ENCODE assay signal across 8 cellular contexts in genomic region chr15:78762386-78762961, GRCh38. TPM values are rescaled to one million over a fixed set of nuclear protein-coding genes. Genes with fewer than 3 reads are reported as not detected.
DNase-seq lines count a peak whose midpoint lies in the region; ATAC-seq and TF ChIP-seq lines count a peak whose summit lies in the region.
"Not testable (repeated sequence)": the region's sequence is repeated elsewhere in the genome, so short reads cannot be mapped to it uniquely, and the experiment has no call there.

No MANE protein-coding gene starts in this region.

- peak overlapping the region; percentile 99 for H3K27ac ChIP-seq in KOPT-K1 (ENCODE audit: low read depth, low read length, poor library complexity, severe bottlenecking)
- H3K27ac ChIP-seq in mesenchymal stem cell (ENCODE audit: low read length, poor library complexity, severe bottlenecking); ovary: not testable (repeated sequence)

- H2BK15ac ChIP-seq in mesenchymal stem cell (ENCODE audit: low read depth, poor library complexity, severe bottlenecking) = not testable (repeated sequence)

- H3K9me3 Mint-ChIP-seq in activated CD4-positive, alpha-beta T cell treated with anti-CD3 and anti-CD28 coated beads, Interleukin-2, amount 10 ng/mL, durations not matched to agents 24 days and 14 days; activated T-helper 1 cell treated with anti-CD3 and anti-CD28 coated beads, Interleukin-12 subunit alpha, Interleukin-12 subunit beta, Interleukin-2, Interleukin-4 antibody, amounts not matched to agents 30 ng/mL and 10 ng/mL and 1 ng/mL, durations not matched to agents 14 hours and 24 hours and 36 hours; activated naive CD8-positive, alpha-beta T cell treated with anti-CD3 and anti-CD28 coated beads, Interleukin-2, amount 50 U/mL, for 24 hours; stimulated activated naive CD8-positive, alpha-beta T cell treated with anti-CD3 and anti-CD28 coated beads, Interleukin-15, amount 100 ng/mL, for 72 hours: not testable (repeated sequence)

- 98% methylated on average over 15 of the region's 25 CpGs for WGBS in mesenchymal stem cell
- WGBS in ovary, 3 donors = 83 to 86% (median 83%) methylated on average over 18 to 23 of the region's 25 CpGs

- intact Hi-C loops in activated CD4-positive, alpha-beta T cell treated with anti-CD3 and anti-CD28 coated beads, Interleukin-2, amount 10 ng/mL, durations not matched to agents 24 days and 14 days (cut with micrococcal nuclease); activated T-helper 1 cell treated with anti-CD3 and anti-CD28 coated beads, Interleukin-12 subunit alpha, Interleukin-12 subunit beta, Interleukin-2, Interleukin-4 antibody, amounts not matched to agents 30 ng/mL and 10 ng/mL and 1 ng/mL, durations not matched to agents 14 hours and 24 hours and 36 hours (cut with micrococcal nuclease); left ventricle myocardium superior (cut with micrococcal nuclease): not testable (repeated sequence)
- intact Hi-C loops in ovary (cut with DNase I) = loop anchor here in 1 of 4 donors (5.0 kb wide), 1 partner anchor 50 kb away; the partner anchor contains the start of gene ADAMTS7

- not testable (repeated sequence) for H2BK120ac ChIP-seq in mesenchymal stem cell (ENCODE audit: low read depth, low read length)

- not testable (repeated sequence) for H3K18ac ChIP-seq in mesenchymal stem cell (ENCODE audit: low read depth in 1 of 2, low read length in 2 of 2)

- not testable (repeated sequence) for H2BK5ac ChIP-seq in mesenchymal stem cell (ENCODE audit: low read depth, low read length, poor library complexity, severe bottlenecking)

- not testable (repeated sequence) for H3K36me3 Mint-ChIP-seq in activated CD4-positive, alpha-beta T cell treated with anti-CD3 and anti-CD28 coated beads, Interleukin-2, amount 10 ng/mL, durations not matched to agents 24 days and 14 days (ENCODE audit: low read depth); activated T-helper 1 cell treated with anti-CD3 and anti-CD28 coated beads, Interleukin-12 subunit alpha, Interleukin-12 subunit beta, Interleukin-2, Interleukin-4 antibody, amounts not matched to agents 30 ng/mL and 10 ng/mL and 1 ng/mL, durations not matched to agents 14 hours and 24 hours and 36 hours (ENCODE audit: low read depth); activated naive CD8-positive, alpha-beta T cell treated with anti-CD3 and anti-CD28 coated beads, Interleukin-2, amount 50 U/mL, for 24 hours (ENCODE audit: low read depth)

- H2AFZ ChIP-seq in mesenchymal stem cell (ENCODE audit: low read depth, low read length) = not testable (repeated sequence)

- not testable (repeated sequence) for H4K91ac ChIP-seq in mesenchymal stem cell (ENCODE audit: low read length)

- not testable (repeated sequence) for H3K36me3 ChIP-seq in KOPT-K1 (ENCODE audit: insufficient read depth, low read length); ovary
- H3K36me3 ChIP-seq in mesenchymal stem cell (ENCODE audit: control insufficient read depth in 1 of 2, insufficient read depth in 2 of 2, low read depth in 1 of 2, low read length in 2 of 2) = peaks cover 0 to 17% of the 10 kb centered on the region in 2 experiments

- H3K27me3 Mint-ChIP-seq in activated CD4-positive, alpha-beta T cell treated with anti-CD3 and anti-CD28 coated beads, Interleukin-2, amount 10 ng/mL, durations not matched to agents 24 days and 14 days; activated T-helper 1 cell treated with anti-CD3 and anti-CD28 coated beads, Interleukin-12 subunit alpha, Interleukin-12 subunit beta, Interleukin-2, Interleukin-4 antibody, amounts not matched to agents 30 ng/mL and 10 ng/mL and 1 ng/mL, durations not matched to agents 14 hours and 24 hours and 36 hours (ENCODE audit: insufficient read depth); activated naive CD8-positive, alpha-beta T cell treated with anti-CD3 and anti-CD28 coated beads, Interleukin-2, amount 50 U/mL, for 24 hours; stimulated activated naive CD8-positive, alpha-beta T cell treated with anti-CD3 and anti-CD28 coated beads, Interleukin-15, amount 100 ng/mL, for 72 hours: not testable (repeated sequence)

- H3K4me1 Mint-ChIP-seq in activated CD4-positive, alpha-beta T cell treated with anti-CD3 and anti-CD28 coated beads, Interleukin-2, amount 10 ng/mL, durations not matched to agents 24 days and 14 days = peaks cover 17% of the 10 kb centered on the region
- peaks cover 12% of the 10 kb centered on the region for H3K4me1 Mint-ChIP-seq in activated T-helper 1 cell treated with anti-CD3 and anti-CD28 coated beads, Interleukin-12 subunit alpha, Interleukin-12 subunit beta, Interleukin-2, Interleukin-4 antibody, amounts not matched to agents 30 ng/mL and 10 ng/mL and 1 ng/mL, durations not matched to agents 14 hours and 24 hours and 36 hours (ENCODE audit: low read depth)
- H3K4me1 Mint-ChIP-seq in activated naive CD8-positive, alpha-beta T cell treated with anti-CD3 and anti-CD28 coated beads, Interleukin-2, amount 50 U/mL, for 24 hours = peaks cover 41% of the 10 kb centered on the region
- peaks cover 46% of the 10 kb centered on the region for H3K4me1 Mint-ChIP-seq in stimulated activated naive CD8-positive, alpha-beta T cell treated with anti-CD3 and anti-CD28 coated beads, Interleukin-15, amount 100 ng/mL, for 72 hours

- not testable (repeated sequence) for TF ChIP-seq EP300 in ovary (IDR thresholded peaks at IDR 0.05)

- TF ChIP-seq POLR2A in ovary (IDR thresholded peaks at IDR 0.05) = not testable (repeated sequence)

- not testable (repeated sequence) for TF ChIP-seq CTCF in ovary (IDR thresholded peaks at IDR 0.05)

- not testable (repeated sequence) for H2AK5ac ChIP-seq in mesenchymal stem cell (ENCODE audit: low read length, severe bottlenecking)

- not testable (repeated sequence) for H3K27me3 ChIP-seq in mesenchymal stem cell (ENCODE audit: control insufficient read depth in 1 of 2, insufficient read depth in 1 of 2, low read length in 2 of 2); ovary

- H3K4me1 ChIP-seq in mesenchymal stem cell (ENCODE audit: control insufficient read depth, insufficient read depth, low read depth, low read length) = peaks cover 42% of the 10 kb centered on the region
- peaks cover 19% of the 10 kb centered on the region for H3K4me1 ChIP-seq in ovary (ENCODE audit: insufficient read depth)

- H3K4me2 ChIP-seq in mesenchymal stem cell (ENCODE audit: low read length, poor library complexity, severe bottlenecking) = not testable (repeated sequence)

- not testable (repeated sequence) for H3K79me1 ChIP-seq in mesenchymal stem cell (replicated peaks; ENCODE audit: low read length, poor library complexity, severe bottlenecking)

- H3K4me3 ChIP-seq in mesenchymal stem cell (ENCODE audit: insufficient read depth in 1 of 2, low read depth in 1 of 2, low read length in 2 of 2); ovary: not testable (repeated sequence)

- not testable (repeated sequence) for H3K23ac ChIP-seq in mesenchymal stem cell (ENCODE audit: low read length in 2 of 2)

- peak overlapping the region; percentile 49 for H4K8ac ChIP-seq in mesenchymal stem cell (ENCODE audit: low read length)

- H3K14ac ChIP-seq in mesenchymal stem cell (ENCODE audit: low read length in 2 of 2) = not testable (repeated sequence)

- ATAC-seq in activated naive CD8-positive, alpha-beta T cell treated with anti-CD3 and anti-CD28 coated beads, Interleukin-2, amount 50 U/mL, for 24 hours; left ventricle myocardium superior; stimulated activated naive CD8-positive, alpha-beta T cell treated with anti-CD3 and anti-CD28 coated beads, Interleukin-15, amount 100 ng/mL, for 72 hours: not testable (repeated sequence)

- H3K4ac ChIP-seq in mesenchymal stem cell (ENCODE audit: low read depth in 1 of 2, low read length in 2 of 2) = not testable (repeated sequence)

- not testable (repeated sequence) for H3K4me3 Mint-ChIP-seq in activated CD4-positive, alpha-beta T cell treated with anti-CD3 and anti-CD28 coated beads, Interleukin-2, amount 10 ng/mL, durations not matched to agents 24 days and 14 days; activated T-helper 1 cell treated with anti-CD3 and anti-CD28 coated beads, Interleukin-12 subunit alpha, Interleukin-12 subunit beta, Interleukin-2, Interleukin-4 antibody, amounts not matched to agents 30 ng/mL and 10 ng/mL and 1 ng/mL, durations not matched to agents 14 hours and 24 hours and 36 hours; activated naive CD8-positive, alpha-beta T cell treated with anti-CD3 and anti-CD28 coated beads, Interleukin-2, amount 50 U/mL, for 24 hours; stimulated activated naive CD8-positive, alpha-beta T cell treated with anti-CD3 and anti-CD28 coated beads, Interleukin-15, amount 100 ng/mL, for 72 hours

- H3K9me3 ChIP-seq in KOPT-K1 (ENCODE audit: insufficient read depth, low read length, poor library complexity, severe bottlenecking); mesenchymal stem cell (ENCODE audit: control insufficient read depth, low read length); ovary: not testable (repeated sequence)

- peak overlapping the region; percentile 91 for H3K27ac Mint-ChIP-seq in activated CD4-positive, alpha-beta T cell treated with anti-CD3 and anti-CD28 coated beads, Interleukin-2, amount 10 ng/mL, durations not matched to agents 24 days and 14 days
- peak overlapping the region; percentile 89 for H3K27ac Mint-ChIP-seq in activated T-helper 1 cell treated with anti-CD3 and anti-CD28 coated beads, Interleukin-12 subunit alpha, Interleukin-12 subunit beta, Interleukin-2, Interleukin-4 antibody, amounts not matched to agents 30 ng/mL and 10 ng/mL and 1 ng/mL, durations not matched to agents 14 hours and 24 hours and 36 hours
- peak overlapping the region; percentile 90 for H3K27ac Mint-ChIP-seq in activated naive CD8-positive, alpha-beta T cell treated with anti-CD3 and anti-CD28 coated beads, Interleukin-2, amount 50 U/mL, for 24 hours
- peak overlapping the region; percentile 95 to 98 for H3K27ac Mint-ChIP-seq in stimulated activated naive CD8-positive, alpha-beta T cell treated with anti-CD3 and anti-CD28 coated beads, Interleukin-15, amount 100 ng/mL, for 72 hours

- H3K9ac ChIP-seq in mesenchymal stem cell (ENCODE audit: low read length) = not testable (repeated sequence)

- not testable (repeated sequence) for H2BK12ac ChIP-seq in mesenchymal stem cell (ENCODE audit: low read length in 2 of 2)

- not testable (repeated sequence) for DNase-seq in activated CD4-positive, alpha-beta T cell treated with anti-CD3 and anti-CD28 coated beads, Interleukin-2, amount 10 ng/mL, durations not matched to agents 24 days and 14 days; activated T-helper 1 cell treated with anti-CD3 and anti-CD28 coated beads, Interleukin-12 subunit alpha, Interleukin-12 subunit beta, Interleukin-2, Interleukin-4 antibody, amounts not matched to agents 30 ng/mL and 10 ng/mL and 1 ng/mL, durations not matched to agents 14 hours and 24 hours and 36 hours (ENCODE audit: low spot score); activated naive CD8-positive, alpha-beta T cell treated with anti-CD3 and anti-CD28 coated beads, Interleukin-2, amount 50 U/mL, for 24 hours; mesenchymal stem cell
- DNase-seq in left ventricle myocardium superior (peak; percentile 15), ovary (peak in 3 of 5 donors; percentile 15 to 31 (median 21))
- peak in 1 of 2 donors; percentile 14 for DNase-seq in stimulated activated naive CD8-positive, alpha-beta T cell treated with anti-CD3 and anti-CD28 coated beads, Interleukin-15, amount 100 ng/mL, for 72 hours

RNA-seq across cellular contexts. Expression of gene ADAMTS7, which starts 48.8 kb away (rescaled TPM):
- total RNA-seq in activated CD4-positive, alpha-beta T cell treated with anti-CD3 and anti-CD28 coated beads, Interleukin-2, amount 10 ng/mL, durations not matched to agents 24 days and 14 days = 1.3 TPM in 2 replicates
- 0.39 and 0.47 TPM in 2 replicates for total RNA-seq in activated T-helper 1 cell treated with anti-CD3 and anti-CD28 coated beads, Interleukin-12 subunit alpha, Interleukin-12 subunit beta, Interleukin-2, Interleukin-4 antibody, amounts not matched to agents 30 ng/mL and 10 ng/mL and 1 ng/mL, durations not matched to agents 14 hours and 24 hours and 36 hours
- 37.9 TPM for total RNA-seq in left ventricle myocardium superior
- polyA plus RNA-seq in mesenchymal stem cell (2013, experiment 1 of 2) = 14.1 TPM
- 13.0 TPM for polyA plus RNA-seq in mesenchymal stem cell (2013, experiment 2 of 2)
- total RNA-seq in ovary = 10 to 100 TPM in 3 of 7 donors, 1 to 10 TPM in 4; 3.5 to 16.5 (median 8.8) TPM
- 1 to 10 TPM; 2.1 to 7.6 TPM for polyA plus RNA-seq in ovary
